20 cellular contexts compared by ENCODE assay signal in genomic region chr3:13457593-13457992, GRCh38.
"Had no signal": no experiment of that assay in that cellular context is flagged by ENCODE, and none has a peak within 500 bp of the region (broad histone marks: within the 10 kb centered on the region; RNA-seq: fewer than 3 reads in every experiment).

No MANE protein-coding gene starts in this region.

- H3K27me3 Mint-ChIP-seq: stimulated activated naive CD8-positive, alpha-beta T cell treated with anti-CD3 and anti-CD28 coated beads, Interleukin-15, amount 100 ng/mL, for 72 hours had no signal

- H3K4me3 Mint-ChIP-seq: natural killer cell treated with Interleukin-12 subunit alpha and Interleukin-12 subunit beta and Interleukin-15 and Interleukin-18, amount 100 ng/mL, for 72 hours; neural crest cell; stimulated activated naive CD8-positive, alpha-beta T cell treated with anti-CD3 and anti-CD28 coated beads, Interleukin-15, amount 100 ng/mL, for 72 hours had no signal

- H3K27ac Mint-ChIP-seq: natural killer cell treated with Interleukin-12 subunit alpha and Interleukin-12 subunit beta and Interleukin-15 and Interleukin-18, amount 100 ng/mL, for 72 hours; progenitor cell of endocrine pancreas; stimulated activated naive CD8-positive, alpha-beta T cell treated with anti-CD3 and anti-CD28 coated beads, Interleukin-15, amount 100 ng/mL, for 72 hours had no signal

- ATAC-seq: gastrocnemius medialis; left ventricle myocardium superior; lower lobe of right lung; natural killer cell treated with Interleukin-12 subunit alpha and Interleukin-12 subunit beta and Interleukin-15 and Interleukin-18, amount 100 ng/mL, for 72 hours; stimulated activated naive CD8-positive, alpha-beta T cell treated with anti-CD3 and anti-CD28 coated beads, Interleukin-15, amount 100 ng/mL, for 72 hours had no signal

- H3K4me3 ChIP-seq: dorsolateral prefrontal cortex, gastrocnemius medialis, lower lobe of right lung, right lobe of liver, suprapubic skin, transverse colon, vagina had no signal

- H3K9me3 Mint-ChIP-seq: natural killer cell treated with Interleukin-12 subunit alpha and Interleukin-12 subunit beta and Interleukin-15 and Interleukin-18, amount 100 ng/mL, for 72 hours; neural crest cell; stimulated activated naive CD8-positive, alpha-beta T cell treated with anti-CD3 and anti-CD28 coated beads, Interleukin-15, amount 100 ng/mL, for 72 hours had no signal

- DNase-seq: cortex of kidney; dorsolateral prefrontal cortex; effector CD4-positive, alpha-beta T cell; foreskin fibroblast; gastrocnemius medialis; head of caudate nucleus; left ventricle myocardium superior; lower lobe of right lung; right lobe of liver; small intestine; stimulated activated CD4-positive, alpha-beta T cell treated with anti-CD3 and anti-CD28 coated beads, Interleukin-15, amount 100 ng/mL, for 24 hours; stimulated activated CD4-positive, alpha-beta T cell treated with anti-CD3 and anti-CD28 coated beads, Interleukin-2, amount 100 ng/mL, for 48 hours; stimulated activated naive CD4-positive, alpha-beta T cell; stimulated activated naive CD8-positive, alpha-beta T cell treated with anti-CD3 and anti-CD28 coated beads, Interleukin-15, amount 100 ng/mL, for 72 hours; transverse colon had no signal

- H3K36me3 Mint-ChIP-seq: natural killer cell treated with Interleukin-12 subunit alpha and Interleukin-12 subunit beta and Interleukin-15 and Interleukin-18, amount 100 ng/mL, for 72 hours had no signal
